ENCODE assay signal across 11 cellular contexts in genomic region chr1:11923069-11923826, GRCh38. TPM values are rescaled to one million over a fixed set of nuclear protein-coding genes. Genes with fewer than 3 reads are reported as not detected.
DNase-seq lines count a peak whose midpoint lies in the region; ATAC-seq and TF ChIP-seq lines count a peak whose summit lies in the region.
"Had no signal": no experiment of that assay in that cellular context is flagged by ENCODE, and none has a peak within 500 bp of the region (broad histone marks: within the 10 kb centered on the region; RNA-seq: fewer than 3 reads in every experiment).

No MANE protein-coding gene starts in this region.

- peaks cover 18 to 52% (median 31%) of the 10 kb centered on the region in 4 donors for H3K4me1 Mint-ChIP-seq in CD4-positive, CD25-positive, alpha-beta regulatory T cell
- peaks cover 28% of the 10 kb centered on the region for H3K4me1 Mint-ChIP-seq in activated naive CD8-positive, alpha-beta T cell treated with anti-CD3 and anti-CD28 coated beads, Interleukin-2, amount 10 ng/mL, durations not matched to agents 7 days and 5 days
- H3K4me1 Mint-ChIP-seq in naive B cell: peaks cover 35 to 54% (median 54%) of the 10 kb centered on the region in 3 donors

- peaks cover 30% of the 10 kb centered on the region for H3K36me3 Mint-ChIP-seq in CD4-positive, CD25-positive, alpha-beta regulatory T cell
- H3K36me3 Mint-ChIP-seq in activated naive CD8-positive, alpha-beta T cell treated with anti-CD3 and anti-CD28 coated beads, Interleukin-2, amount 10 ng/mL, durations not matched to agents 7 days and 5 days: peaks cover 16% of the 10 kb centered on the region
- peaks cover 7 to 8% of the 10 kb centered on the region in 2 donors for H3K36me3 Mint-ChIP-seq in naive B cell

- H3K27ac ChIP-seq in CD4-positive, CD25-positive, alpha-beta regulatory T cell (ENCODE audit: insufficient read depth, low read length, poor library complexity, severe bottlenecking): no peak overlapping the region
- H3K27ac ChIP-seq: Peyer's patch, WERI-Rb-1 had no signal

- no peaks in the 10 kb centered on the region for H3K27me3 Mint-ChIP-seq in CD4-positive, CD25-positive, alpha-beta regulatory T cell
- H3K27me3 Mint-ChIP-seq in activated naive CD8-positive, alpha-beta T cell treated with anti-CD3 and anti-CD28 coated beads, Interleukin-2, amount 10 ng/mL, durations not matched to agents 7 days and 5 days: no peaks in the 10 kb centered on the region
- H3K27me3 Mint-ChIP-seq in naive B cell: no peaks in the 10 kb centered on the region

- peaks cover 0 to 2% (median 0%) of the 10 kb centered on the region in 7 donors for H3K9me3 Mint-ChIP-seq in CD4-positive, CD25-positive, alpha-beta regulatory T cell
- H3K9me3 Mint-ChIP-seq in activated naive CD8-positive, alpha-beta T cell treated with anti-CD3 and anti-CD28 coated beads, Interleukin-2, amount 10 ng/mL, durations not matched to agents 7 days and 5 days: no peaks in the 10 kb centered on the region
- H3K9me3 Mint-ChIP-seq in naive B cell: no peaks in the 10 kb centered on the region

- no peak for TF ChIP-seq CTCF in HFF-Myc (IDR thresholded peaks at IDR 0.05; ENCODE audit: low read depth, low read length, missing control alignments)

- peaks cover 43% of the 10 kb centered on the region for H3K4me1 ChIP-seq in CD4-positive, CD25-positive, alpha-beta regulatory T cell (ENCODE audit: control insufficient read depth, insufficient read depth, low read length, poor library complexity, severe bottlenecking)

- POLR2A ChIA-PET in activated naive CD8-positive, alpha-beta T cell treated with anti-CD3 and anti-CD28 coated beads, Interleukin-2, amount 10 ng/mL, durations not matched to agents 7 days and 5 days (lab: Charles Lee): interaction anchor here (0.7 to 7.5 kb wide), 2 partner anchors 14 to 20 kb away, joined by 3 to 83 read pairs; no protein-coding TSS in a partner anchor

- H3K27me3 ChIP-seq in CD4-positive, CD25-positive, alpha-beta regulatory T cell (ENCODE audit: control insufficient read depth, insufficient read depth, low read length): no peaks in the 10 kb centered on the region
- H3K27me3 ChIP-seq: Peyer's patch had no signal

- DNase-seq in CD4-positive, CD25-positive, alpha-beta regulatory T cell: no peak
- DNase-seq in HFF-Myc (ENCODE audit: extremely low read depth, low read depth): no peak
- DNase-seq in activated naive CD8-positive, alpha-beta T cell treated with anti-CD3 and anti-CD28 coated beads, Interleukin-2, amount 10 ng/mL, durations not matched to agents 7 days and 5 days: no peak
- no peak for DNase-seq in naive B cell
- no peak for DNase-seq in T-helper 9 cell
- no peak for DNase-seq in amniotic stem cell (lab: John Stamatoyannopoulos, UW)
- DNase-seq in ACHN: no peak
- DNase-seq: erythroblast, Peyer's patch, WERI-Rb-1 had no signal

- H3K9me3 ChIP-seq in CD4-positive, CD25-positive, alpha-beta regulatory T cell (ENCODE audit: control insufficient read depth in 2 of 2, low read length in 2 of 2): no peaks in the 10 kb centered on the region
- H3K9me3 ChIP-seq: Peyer's patch had no signal

- ATAC-seq in CD4-positive, CD25-positive, alpha-beta regulatory T cell (ENCODE audit: low read depth in 2 of 2): no peak
- ATAC-seq in activated naive CD8-positive, alpha-beta T cell treated with anti-CD3 and anti-CD28 coated beads, Interleukin-2, amount 10 ng/mL, durations not matched to agents 7 days and 5 days (ENCODE audit: low read depth): no peak
- no peak for ATAC-seq in naive B cell (ENCODE audit: low read depth in 2 of 2)
- ATAC-seq in GM21825 (IDR thresholded peaks at IDR 0.05; ENCODE audit: unreplicated experiment): no peak

- H3K36me3 ChIP-seq in CD4-positive, CD25-positive, alpha-beta regulatory T cell (ENCODE audit: control insufficient read depth, insufficient read depth, low read length): peaks cover 44% of the 10 kb centered on the region

- H3K27ac Mint-ChIP-seq in CD4-positive, CD25-positive, alpha-beta regulatory T cell: peak overlapping the region in 2 of 3 donors; percentile 34 to 70
- H3K27ac Mint-ChIP-seq in activated naive CD8-positive, alpha-beta T cell treated with anti-CD3 and anti-CD28 coated beads, Interleukin-2, amount 10 ng/mL, durations not matched to agents 7 days and 5 days: no peak overlapping the region
- H3K27ac Mint-ChIP-seq in naive B cell: peak overlapping the region in 2 of 6 donors; percentile 70 to 73

- in situ Hi-C loops in ACHN (cut with HindIII; ENCODE audit: low pct_ligation_motif_present, low pct_unique_long_range_greater_than_20kb, low sequenced_read_pairs): no loop called here

- peak overlapping the region; percentile 82 for H3K4me3 ChIP-seq in CD4-positive, CD25-positive, alpha-beta regulatory T cell (ENCODE audit: low read depth, low read length)
- peak overlapping the region; percentile 64 for H3K4me3 ChIP-seq in HFF-Myc (replicated peaks; ENCODE audit: low read depth, low read length)

- peak overlapping the region; percentile 90 to 99 (median 93) for H3K4me3 Mint-ChIP-seq in CD4-positive, CD25-positive, alpha-beta regulatory T cell
- peak overlapping the region; percentile 4 for H3K4me3 Mint-ChIP-seq in activated naive CD8-positive, alpha-beta T cell treated with anti-CD3 and anti-CD28 coated beads, Interleukin-2, amount 10 ng/mL, durations not matched to agents 7 days and 5 days
- peak overlapping the region; percentile 51 to 94 (median 88) for H3K4me3 Mint-ChIP-seq in naive B cell

RNA-seq across cellular contexts. Expression of gene KIAA2013, which starts 3.0 kb away (rescaled TPM):
- total RNA-seq in CD4-positive, CD25-positive, alpha-beta regulatory T cell: 24.1 TPM
- 10 to 100 TPM; 33.6 to 69.2 (median 45.6) TPM for polyA plus RNA-seq in CD4-positive, CD25-positive, alpha-beta regulatory T cell
- 10 to 100 TPM; 36.1 to 38.3 TPM for total RNA-seq in activated naive CD8-positive, alpha-beta T cell treated with anti-CD3 and anti-CD28 coated beads, Interleukin-2, amount 10 ng/mL, durations not matched to agents 7 days and 5 days
- polyA plus RNA-seq in naive B cell (ENCODE audit: low read depth in 6 of 6): 10 to 100 TPM; 36.9 to 70.6 (median 62.5) TPM

RNA-seq across cellular contexts. Expression of gene PLOD1, which starts 11.3 kb away (rescaled TPM):
- 2.9 TPM for total RNA-seq in CD4-positive, CD25-positive, alpha-beta regulatory T cell
- polyA plus RNA-seq in CD4-positive, CD25-positive, alpha-beta regulatory T cell: 1 to 10 TPM; 2.2 to 6.6 (median 4.7) TPM
- 10 to 100 TPM; 16.8 to 21.0 TPM for total RNA-seq in activated naive CD8-positive, alpha-beta T cell treated with anti-CD3 and anti-CD28 coated beads, Interleukin-2, amount 10 ng/mL, durations not matched to agents 7 days and 5 days
- 10 to 100 TPM in 1 of 6 donors, 1 to 10 TPM in 5; 4.9 to 10.4 (median 6.6) TPM for polyA plus RNA-seq in naive B cell (ENCODE audit: low read depth in 6 of 6)

RNA-seq across cellular contexts. Expression of gene MFN2, which starts 57.0 kb away (rescaled TPM):
- total RNA-seq in CD4-positive, CD25-positive, alpha-beta regulatory T cell: 39.1 TPM
- polyA plus RNA-seq in CD4-positive, CD25-positive, alpha-beta regulatory T cell: 10 to 100 TPM; 30.0 to 38.1 (median 35.4) TPM
- total RNA-seq in activated naive CD8-positive, alpha-beta T cell treated with anti-CD3 and anti-CD28 coated beads, Interleukin-2, amount 10 ng/mL, durations not matched to agents 7 days and 5 days: 10 to 100 TPM; 51.4 TPM
- 10 to 100 TPM; 27.5 to 39.9 (median 35.9) TPM for polyA plus RNA-seq in naive B cell (ENCODE audit: low read depth in 6 of 6)

Comparison
In these comparisons a context has a peak if more than half of its experiments do, and no peak if none do; other contexts are left out.
1. H3K4me3 Mint-ChIP-seq: peak in every context shown above with its lines; median percentile 93 in CD4-positive, CD25-positive, alpha-beta regulatory T cell; 88 in naive B cell; 4 in activated naive CD8-positive, alpha-beta T cell treated with anti-CD3 and anti-CD28 coated beads, Interleukin-2, amount 10 ng/mL, durations not matched to agents 7 days and 5 days.